8 cellular contexts compared by ENCODE assay signal in the genomic region with DNA sequence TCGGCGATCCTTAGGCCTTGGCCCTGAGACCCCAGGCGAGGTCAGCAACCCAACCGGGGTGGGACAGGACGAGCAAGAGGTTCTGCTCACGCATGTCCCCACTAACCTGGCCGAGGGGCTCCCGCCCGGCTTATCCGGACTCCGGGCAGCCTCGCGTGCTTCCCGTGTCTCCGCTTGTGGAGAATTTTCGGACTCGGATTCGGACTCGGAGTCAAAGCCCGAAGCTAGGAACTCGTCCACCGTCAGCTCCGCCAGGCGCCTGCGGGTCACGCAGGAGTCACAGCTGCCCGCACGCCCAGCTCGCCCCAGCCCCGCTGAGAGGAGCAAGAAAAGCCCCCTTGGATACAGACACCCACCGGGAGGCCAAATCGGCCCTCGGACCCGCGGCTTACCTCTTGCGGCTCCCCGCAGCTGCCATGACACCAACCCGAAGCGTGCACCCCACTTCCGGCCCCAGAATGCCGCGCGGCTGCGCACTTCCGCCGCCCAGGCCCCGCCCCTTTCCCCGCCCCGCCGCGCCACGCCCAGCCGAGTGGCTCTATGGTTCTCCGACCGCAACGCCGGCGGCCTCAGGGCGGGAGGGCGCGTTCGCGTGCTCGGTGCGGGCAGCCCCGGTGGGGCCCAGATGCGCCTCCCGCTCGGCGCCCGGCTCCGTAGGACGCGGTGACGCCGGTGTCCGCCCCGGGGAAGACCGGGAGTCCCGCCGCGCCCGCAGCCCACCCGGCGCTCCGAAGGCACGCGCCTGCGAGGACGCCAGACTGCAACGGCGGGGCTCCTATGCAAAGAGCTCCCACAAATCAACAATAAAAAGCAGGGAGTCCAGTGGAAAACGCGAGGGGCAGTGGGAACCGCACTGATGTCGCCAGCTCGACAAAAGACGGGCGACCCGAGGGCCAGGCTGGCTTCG. TPM values are rescaled to one million over a fixed set of nuclear protein-coding genes. Genes with fewer than 3 reads are reported as not detected.
DNase-seq lines count a peak whose midpoint lies in the region; ATAC-seq and TF ChIP-seq lines count a peak whose summit lies in the region.

A gene (minus strand): TSS at position 434 of the 907 bp plus-strand sequence. CDS start 16 bp downstream, at position 418.

- H3K4me3 ChIP-seq in WERI-Rb-1 (ENCODE audit: low read depth, low read length): peak within 1 kb of the TSS; percentile 100
- H3K4me3 ChIP-seq in breast epithelium: peak within 1 kb of the TSS; percentile 95 to 100 (median 98)
- H3K4me3 ChIP-seq in spleen: peak within 1 kb of the TSS; percentile 70 to 100 (median 99)

- WGBS in spleen, 5 donors: 2 to 12% (median 9%) methylated on average over 42 to 101 of the region's 101 CpGs

- peak; percentile 63 for ATAC-seq in HG03039 (IDR thresholded peaks at IDR 0.05; ENCODE audit: unreplicated experiment)

- H3K36me3 ChIP-seq in WERI-Rb-1 (peaks cover 46% of the 10 kb centered on the region), breast epithelium (no peaks in the 10 kb centered on the region), spleen (peaks cover 0 to 59% (median 34%) of the 10 kb centered on the region in 6 donors)

- H3K27ac ChIP-seq in WERI-Rb-1 (peak within 1 kb of the TSS; percentile 60), breast epithelium (peak within 1 kb of the TSS; percentile 55 to 56), spleen (peak within 1 kb of the TSS in 7 of 8 donors; percentile 23 to 83 (median 71))

- H3K4me1 ChIP-seq in breast epithelium: peaks cover 4 to 13% of the 10 kb centered on the region in 2 donors
- peaks cover 13 to 79% (median 50%) of the 10 kb centered on the region in 6 donors for H3K4me1 ChIP-seq in spleen

- TF ChIP-seq CTCF in WERI-Rb-1 (IDR thresholded peaks at IDR 0.05; ENCODE audit: low read depth, low read length) (no peak), breast epithelium (IDR thresholded peaks at IDR 0.05) (no peak), spleen (IDR thresholded peaks at IDR 0.05 in 8 of 11, conservative IDR thresholded peaks at IDR 0.05 in 3 of 11) (peak in 1 of 11 experiments; percentile 15)

- DNase-seq in NCI-H1417 (lab: John Stamatoyannopoulos, UW): peak; percentile 85 to 96 (median 89)
- no peak for DNase-seq in NCI-H1417 treated with DMSO at 0.1 percent for 48 hours (lab: John Stamatoyannopoulos, UW)
- peak; percentile 60 for DNase-seq in NCI-H2196 treated with DMSO at 0.1 percent for 48 hours (lab: John Stamatoyannopoulos, UW; ENCODE audit: unreplicated experiment)
- peak; percentile 91 for DNase-seq in WERI-Rb-1
- DNase-seq in breast epithelium (ENCODE audit: low spot score in 2 of 2): peak; percentile 93 to 96
- DNase-seq in iPS-NIHi7 (ENCODE audit: extremely low spot score): peak; percentile 91
- DNase-seq in spleen: peak; percentile 98

- H3K27me3 ChIP-seq in WERI-Rb-1 (ENCODE audit: insufficient read depth, low read depth, severe bottlenecking): no peaks in the 10 kb centered on the region
- H3K27me3 ChIP-seq in breast epithelium: no peaks in the 10 kb centered on the region
- H3K27me3 ChIP-seq in spleen (replicated peaks in 1 of 7): peaks cover 0 to 13% (median 0%) of the 10 kb centered on the region in 7 donors

- intact Hi-C loops in breast epithelium (cut with DNase I; ENCODE audit: low total_unique reads): no loop called here
- intact Hi-C loops in spleen (cut with DNase I; ENCODE audit: low total_unique reads): no loop called here

- TF ChIP-seq POLR2A in breast epithelium (IDR thresholded peaks at IDR 0.05): no peak
- TF ChIP-seq POLR2A in spleen (IDR thresholded peaks at IDR 0.05): no peak

- H3K9me3 ChIP-seq in WERI-Rb-1 (ENCODE audit: severe bottlenecking) (no peaks in the 10 kb centered on the region), breast epithelium (no peaks in the 10 kb centered on the region), spleen (no peaks in the 10 kb centered on the region)

RNA-seq across cellular contexts. Expression of the gene that starts here (rescaled TPM):
- total RNA-seq in breast epithelium: 10 to 100 TPM; 36.2 to 38.7 (median 38.2) TPM
- 10 to 100 TPM; 26.2 to 61.1 (median 44.7) TPM for total RNA-seq in spleen
- polyA plus RNA-seq in spleen: 10 to 100 TPM; 46.6 to 73.4 (median 52.8) TPM
